ENCODE assay signal across 15 cellular contexts in genomic region chr12:89212339-89212771, GRCh38.
DNase-seq lines count a peak whose midpoint lies in the region; ATAC-seq and TF ChIP-seq lines count a peak whose summit lies in the region.
"Had no signal": no experiment of that assay in that cellular context is flagged by ENCODE, and none has a peak within 500 bp of the region (broad histone marks: within the 10 kb centered on the region; RNA-seq: fewer than 3 reads in every experiment).

No MANE protein-coding gene starts in this region.

- H3K27me3 ChIP-seq in lung (ENCODE audit: control insufficient read depth, insufficient read depth): no peaks in the 10 kb centered on the region
- H3K27me3 ChIP-seq: cardiac muscle cell, esophagus squamous epithelium had no signal

- in situ Hi-C loops in KBM-7 (cut with MboI; ENCODE audit: low pct_unique_long_range_greater_than_20kb, low sequenced_read_pairs): no loop called here

- no peaks in the 10 kb centered on the region for H3K9me3 Mint-ChIP-seq in endothelial cell (ENCODE audit: unreplicated experiment)
- H3K9me3 Mint-ChIP-seq: activated T-cell treated with anti-CD3 and anti-CD28 coated beads, Interleukin-2, amount 50 U/mL, for 24 hours had no signal

- no peak overlapping the region for H3K4me3 ChIP-seq in lung
- H3K4me3 ChIP-seq: cardiac muscle cell, esophagus squamous epithelium had no signal

- H3K4me3 Mint-ChIP-seq in endothelial cell (ENCODE audit: unreplicated experiment): no peak overlapping the region
- H3K4me3 Mint-ChIP-seq: activated T-cell treated with anti-CD3 and anti-CD28 coated beads, Interleukin-2, amount 50 U/mL, for 24 hours had no signal

- intact Hi-C loops in Right ventricle myocardium inferior (cut with DNase I): loop anchor here (2.0 kb wide), 1 partner anchor 140 kb away; the partner anchor contains the start of gene DUSP6
- intact Hi-C loops in cardiac septum (cut with DNase I): loop anchor here (2.0 to 5.0 kb wide), 2 partner anchors 78 to 140 kb away; partner anchors contain the start of gene DUSP6

- H3K36me3 ChIP-seq in lung (ENCODE audit: control insufficient read depth in 2 of 2, insufficient read depth in 2 of 2, low read length in 2 of 2): no peaks in the 10 kb centered on the region
- H3K36me3 ChIP-seq: cardiac muscle cell, esophagus squamous epithelium, WERI-Rb-1 had no signal

- ATAC-seq in Right ventricle myocardium inferior: peak; percentile 56
- peak; percentile 66 for ATAC-seq in lung (ENCODE audit: insufficient read depth, low FRiP score)
- ATAC-seq in HG02870 (IDR thresholded peaks at IDR 0.05; ENCODE audit: unreplicated experiment): no peak

- TF ChIP-seq CTCF in endothelial cell (IDR thresholded peaks at IDR 0.05; ENCODE audit: unreplicated experiment) (no peak), lung (IDR thresholded peaks at IDR 0.05; ENCODE audit: control extremely low read depth, extremely low read depth) (no peak)

- H3K27me3 Mint-ChIP-seq in endothelial cell (ENCODE audit: unreplicated experiment): no peaks in the 10 kb centered on the region
- H3K27me3 Mint-ChIP-seq: activated T-cell treated with anti-CD3 and anti-CD28 coated beads, Interleukin-2, amount 50 U/mL, for 24 hours; progenitor cell of endocrine pancreas had no signal

- WGBS in lung, 2 donors: 36% methylated on average over 3 of the region's 3 CpGs

- H3K27ac ChIP-seq in lung (ENCODE audit: low read depth in 1 of 2, low read length in 1 of 2): no peak overlapping the region
- H3K27ac ChIP-seq: cardiac muscle cell, RWPE1, WERI-Rb-1 had no signal

- no peaks in the 10 kb centered on the region for H3K36me3 Mint-ChIP-seq in endothelial cell (ENCODE audit: low read depth, unreplicated experiment)

- DNase-seq in Right ventricle myocardium inferior (ENCODE audit: missing footprints): peak; percentile 77
- DNase-seq in cardiac septum (ENCODE audit: low spot score): no peak
- no peak for DNase-seq in endothelial cell (ENCODE audit: low spot score)
- no peak for DNase-seq in lung (ENCODE audit: low spot score)
- DNase-seq in KBM-7: no peak
- no peak for DNase-seq in NCI-H1436 treated with DMSO at 0.1 percent for 48 hours (lab: John Stamatoyannopoulos, UW)
- DNase-seq in NCI-H226: no peak
- DNase-seq: activated T-cell treated with anti-CD3 and anti-CD28 coated beads, Interleukin-2, amount 50 U/mL, for 24 hours; esophagus squamous epithelium; NCI-H1694 treated with DMSO at 0.1 percent for 48 hours; WERI-Rb-1 had no signal

- peaks cover 40% of the 10 kb centered on the region for H3K4me1 Mint-ChIP-seq in endothelial cell (ENCODE audit: unreplicated experiment)

- peaks cover 0 to 6% of the 10 kb centered on the region in 2 donors for H3K4me1 ChIP-seq in lung (ENCODE audit: control insufficient read depth in 2 of 2, insufficient read depth in 2 of 2, low read length in 2 of 2)

- H3K9me3 ChIP-seq in lung (ENCODE audit: control insufficient read depth in 2 of 2, insufficient read depth in 1 of 2, low read length in 1 of 2): no peaks in the 10 kb centered on the region
- H3K9me3 ChIP-seq: esophagus squamous epithelium had no signal

- H3K27ac Mint-ChIP-seq in endothelial cell (ENCODE audit: unreplicated experiment): peak overlapping the region; percentile 77
- H3K27ac Mint-ChIP-seq: activated T-cell treated with anti-CD3 and anti-CD28 coated beads, Interleukin-2, amount 50 U/mL, for 24 hours; progenitor cell of endocrine pancreas had no signal
